Comparison of ENCODE assay signal across 18 cellular contexts in the genomic region with DNA sequence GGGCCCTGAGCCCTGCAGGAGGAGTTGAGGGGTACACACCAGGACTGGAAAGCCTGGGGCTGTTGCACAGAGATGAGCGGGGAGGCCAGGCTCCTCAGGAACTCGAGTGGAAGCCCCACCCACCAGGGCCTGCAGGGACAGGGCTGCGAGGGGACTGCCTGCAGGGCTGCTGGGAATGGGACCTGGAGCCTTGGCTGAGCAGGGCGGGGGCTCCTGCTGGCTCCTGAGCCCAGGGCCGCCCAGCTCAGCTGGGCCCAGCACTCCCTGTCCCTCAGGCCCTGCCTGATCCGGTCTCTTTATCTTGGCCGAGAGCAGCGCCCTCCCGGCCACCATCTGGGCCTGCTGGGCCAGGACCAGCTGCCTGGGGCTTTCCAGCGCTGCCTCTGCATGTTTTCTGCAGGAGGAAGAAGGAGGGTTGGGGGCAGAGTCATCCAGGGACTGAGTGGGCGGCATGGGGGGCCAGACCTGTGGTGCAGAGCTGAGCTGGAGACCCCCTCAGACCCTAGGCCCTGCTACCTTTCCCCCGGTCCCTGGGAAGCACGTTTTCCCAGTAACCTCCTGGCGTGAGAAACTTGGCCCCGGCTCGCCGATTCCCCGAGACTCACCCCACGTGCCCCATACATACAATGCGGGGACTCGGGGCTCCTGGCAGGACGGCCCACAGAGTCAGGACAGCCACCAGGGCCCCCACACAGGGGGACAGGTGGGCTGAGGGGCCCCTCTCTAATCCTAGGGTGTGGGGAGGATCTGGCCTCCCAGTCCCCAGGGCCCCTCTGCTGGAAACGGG. TPM values are rescaled to one million over a fixed set of nuclear protein-coding genes. Genes with fewer than 3 reads are reported as not detected.
DNase-seq lines count a peak whose midpoint lies in the region; ATAC-seq, FAIRE-seq and TF ChIP-seq lines count a peak whose summit lies in the region.
"Had no signal": no experiment of that assay in that cellular context is flagged by ENCODE, and none has a peak within 500 bp of the region (broad histone marks: within the 10 kb centered on the region; RNA-seq: fewer than 3 reads in every experiment).

No MANE protein-coding gene starts in this region.

- H2AFZ ChIP-seq in IMR-90 (replicated peaks; ENCODE audit: low read length, poor library complexity) (no peak overlapping the region), HepG2 (ENCODE audit: low read length) (no peak overlapping the region)
- H2AFZ ChIP-seq: GM23248, parathyroid adenoma had no signal

- peaks cover under 1% of the 10 kb centered on the region for H3K9me3 ChIP-seq in IMR-90 (ENCODE audit: control insufficient read depth, insufficient read depth, low read length)
- H3K9me3 ChIP-seq in HepG2 (ENCODE audit: low read length), result no peaks in the 10 kb centered on the region

- no peaks in the 10 kb centered on the region for H4K20me1 ChIP-seq in IMR-90 (ENCODE audit: insufficient read depth, low read length)
- H4K20me1 ChIP-seq in HepG2 (ENCODE audit: insufficient read depth, low read length), result no peaks in the 10 kb centered on the region

- H2AK9ac ChIP-seq in IMR-90 (replicated peaks; ENCODE audit: low read depth, low read length, poor library complexity), result no peak overlapping the region

- BruUV-seq in IMR-90 (replicated peaks; lab: Mats Ljungman, UMichigan) (no TSS peak), HepG2 (replicated peaks; lab: Mats Ljungman, UMichigan) (no TSS peak)

- H2BK120ac ChIP-seq in IMR-90 (ENCODE audit: low read depth, low read length), result no peak overlapping the region

- H2BK20ac ChIP-seq in IMR-90 (ENCODE audit: low read depth, low read length), result no peak overlapping the region

- H3K4me2 ChIP-seq in IMR-90 (ENCODE audit: low read depth, low read length), result no peak overlapping the region
- no peak overlapping the region for H3K4me2 ChIP-seq in HepG2 (ENCODE audit: low read depth, low read length)

- no peak overlapping the region for H3K4ac ChIP-seq in IMR-90 (ENCODE audit: low read depth, low read length)

- H2AK5ac ChIP-seq in IMR-90 (ENCODE audit: low read depth, low read length), result no peak overlapping the region

- intact Hi-C loops in IMR-90 (cut with micrococcal nuclease) (no loop called here), HepG2 (cut with micrococcal nuclease; ENCODE audit: unreplicated experiment) (no loop called here)

- peaks cover 26% of the 10 kb centered on the region for H3K27me3 ChIP-seq in IMR-90 (ENCODE audit: control insufficient read depth, insufficient read depth, low read length)
- H3K27me3 ChIP-seq in HepG2 (ENCODE audit: control insufficient read depth in 1 of 2, insufficient read depth in 2 of 2, low read length in 2 of 2), result peaks cover 15 to 52% of the 10 kb centered on the region in 2 experiments

- H4K5ac ChIP-seq in IMR-90 (ENCODE audit: low read depth, low read length), result no peak overlapping the region

- no peak overlapping the region for H2BK5ac ChIP-seq in IMR-90 (ENCODE audit: low read depth, low read length, poor library complexity, severe bottlenecking)

- no peak overlapping the region for H2BK15ac ChIP-seq in IMR-90 (ENCODE audit: low read depth, low read length)

- H4K91ac ChIP-seq in IMR-90 (ENCODE audit: insufficient read depth, low read depth, low read length), result no peak overlapping the region

- no peaks in the 10 kb centered on the region for H3K79me1 ChIP-seq in IMR-90 (ENCODE audit: low read depth in 1 of 2, low read length in 2 of 2)

- H3K4me1 ChIP-seq in IMR-90 (ENCODE audit: control insufficient read depth, insufficient read depth, low read length) (no peaks in the 10 kb centered on the region), HepG2 (ENCODE audit: insufficient read depth, low read length) (peaks cover 15% of the 10 kb centered on the region)
- H3K4me1 ChIP-seq: parathyroid adenoma had no signal

- no peak overlapping the region for H4K8ac ChIP-seq in IMR-90 (ENCODE audit: low read depth in 2 of 2, low read length in 2 of 2)

- no peak for TF ChIP-seq CTCF in IMR-90 (conservative IDR thresholded peaks at IDR 0.05; ENCODE audit: low read depth, low read length)
- no peak for TF ChIP-seq CTCF in choroid plexus epithelial cell (conservative IDR thresholded peaks at IDR 0.05; ENCODE audit: low read depth, low read length)
- no peak for TF ChIP-seq CTCF in HepG2 (CRISPR knock-in tag; IDR thresholded peaks at IDR 0.05)

- TF ChIP-seq POLR2A in IMR-90 (IDR thresholded peaks at IDR 0.05; ENCODE audit: low read depth, low read length) (no peak), HepG2 (IDR thresholded peaks at IDR 0.05; ENCODE audit: insufficient read depth in 1 of 2, low read depth in 2 of 2, low read length in 2 of 2) (no peak)

- in situ Hi-C loops in IMR-90 (cut with MboI; ENCODE audit: low sequenced_read_pairs) (no loop called here), HepG2 (cut with HindIII; ENCODE audit: extremely low pct_ligation_motif_present, low pct_unique_long_range_greater_than_20kb) (no loop called here), KBM-7 (cut with MboI; ENCODE audit: low pct_unique_long_range_greater_than_20kb, low sequenced_read_pairs) (no loop called here)

- POLR2A ChIA-PET in IMR-90 (lab: Charles Lee; ENCODE audit: unreplicated experiment), result no interaction called here
- POLR2A ChIA-PET in HepG2 (lab: Yijun Ruan, JAX), result interaction anchor here (1.1 to 1.3 kb wide), 2 partner anchors 12 to 14 kb away, joined by 3 to 7 read pairs; no protein-coding TSS in a partner anchor

- no peak overlapping the region for H3K27ac ChIP-seq in IMR-90 (ENCODE audit: insufficient read depth, low read length)
- H3K27ac ChIP-seq in HepG2 (ENCODE audit: extremely low read length, insufficient read depth, low read length), result no peak overlapping the region
- peak overlapping the region; percentile 69 for H3K27ac ChIP-seq in temporal lobe (ENCODE audit: low read depth, low read length)
- H3K27ac ChIP-seq: GM23248, parathyroid adenoma had no signal

- H3K18ac ChIP-seq in IMR-90 (ENCODE audit: low read depth, low read length), result no peak overlapping the region

- peaks cover 2% of the 10 kb centered on the region; the same call in 1 of the 2 replicates for H3K9me1 ChIP-seq in IMR-90 (ENCODE audit: insufficient read depth, low read length)

- dilution Hi-C loops in IMR-90 (cut with HindIII; ENCODE audit: low sequenced_read_pairs, unreplicated experiment), result no loop called here

- ATAC-seq in IMR-90 (ENCODE audit: low read depth), result peak; percentile 10; the same call in 1 of the 2 replicates
- ATAC-seq in HepG2, result peak; percentile 49
- no peak for ATAC-seq in GM19035 (IDR thresholded peaks at IDR 0.05; ENCODE audit: unreplicated experiment)

- no peak for FAIRE-seq in HepG2 (lab: Jason Lieb, UNC)

- H3K4me3 ChIP-seq in IMR-90 (ENCODE audit: insufficient read depth, low read depth, low read length) (no peak overlapping the region), choroid plexus epithelial cell (ENCODE audit: low read depth, low read length) (no peak overlapping the region), HepG2 (replicated peaks in 1 of 3; ENCODE audit: insufficient read depth in 1 of 3, low read depth in 2 of 3, low read length in 3 of 3) (no peak overlapping the region)
- H3K4me3 ChIP-seq: GM23248 had no signal

- 58% methylated on average over 4 of the region's 23 CpGs; no CpG with 5 or more reads in 1 of the 2 experiments for WGBS in IMR-90 (ENCODE audit: extremely low coverage in 2 of 2, insufficient read length in 1 of 2), 2 experiments
- WGBS in HepG2 (ENCODE audit: low lambda C conversion rate), result 63% methylated on average over 11 of the region's 23 CpGs

- H3K14ac ChIP-seq in IMR-90 (replicated peaks; ENCODE audit: low read depth, low read length), result no peak overlapping the region

- no peak overlapping the region for H3K56ac ChIP-seq in IMR-90 (ENCODE audit: extremely low read depth, insufficient read depth, low read length)

- TF ChIP-seq EP300 in HepG2 (IDR thresholded peaks at IDR 0.05; ENCODE audit: low read depth in 2 of 2, low read length in 2 of 2), result no peak
- TF ChIP-seq EP300 in HepG2 (CRISPR knock-in tag; IDR thresholded peaks at IDR 0.05; ENCODE audit: borderline replicate concordance), result no peak

- no peaks in the 10 kb centered on the region for H3K79me2 ChIP-seq in HepG2 (ENCODE audit: insufficient read depth, low read length)
- H3K79me2 ChIP-seq: parathyroid adenoma had no signal

- H3K36me3 ChIP-seq in IMR-90 (ENCODE audit: control insufficient read depth, insufficient read depth, low read length), result no peaks in the 10 kb centered on the region
- H3K36me3 ChIP-seq in HepG2 (replicated peaks in 1 of 2; ENCODE audit: control insufficient read depth in 1 of 2, insufficient read depth in 2 of 2, low read length in 2 of 2), result no peaks in the 10 kb centered on the region

- CTCF ChIA-PET in IMR-90 (lab: Yijun Ruan, JAX), result interaction anchor here (1.0 kb wide), 1 partner anchor 14 kb away, joined by 4 read pairs; no protein-coding TSS in a partner anchor
- CTCF ChIA-PET in HepG2 (lab: Yijun Ruan, JAX; ENCODE audit: low intra/inter-chr PET ratio, low total read pairs), result no interaction called here

- TF ChIP-seq RAD21 in IMR-90 (IDR thresholded peaks at IDR 0.05; ENCODE audit: low read length), result no peak
- TF ChIP-seq RAD21 in HepG2 (CRISPR knock-in tag; IDR thresholded peaks at IDR 0.05), result no peak

- H3K9ac ChIP-seq in IMR-90 (ENCODE audit: low read depth, low read length), result no peak overlapping the region
- H3K9ac ChIP-seq in HepG2 (ENCODE audit: insufficient read depth, low read depth, low read length), result no peak overlapping the region
- H3K9ac ChIP-seq: GM23248, parathyroid adenoma had no signal

- no peak overlapping the region for H3K23ac ChIP-seq in IMR-90 (ENCODE audit: low read depth, low read length)

- DNase-seq in IMR-90, result no peak
- DNase-seq in choroid plexus epithelial cell (ENCODE audit: low read depth), result peak; percentile 73
- DNase-seq in HepG2 (ENCODE audit: low spot score), result no peak
- DNase-seq in KBM-7, result no peak
- DNase-seq in putamen (ENCODE audit: low spot score), result no peak
- DNase-seq in NCI-H1105 (lab: John Stamatoyannopoulos, UW), result no peak
- DNase-seq: activated CD4-positive, CD25-positive, alpha-beta regulatory T cell; activated T-cell treated with anti-CD3 and anti-CD28 coated beads, Interleukin-2, amount 50 U/mL, for 1 hour; dermis blood vessel endothelial cell; EL; GM23248; KG1; NCI-H1436; NCI-H446 had no signal

RNA-seq across cellular contexts. Expression of a gene that starts 9.4 kb away (rescaled TPM):
- total RNA-seq in IMR-90 (2012; rRNA removed) (not detected in 2 replicates), HepG2 (2016; rRNA removed; fragmentation: Illumina TruSeq; extraction: Trizol) (1.2 and 3.4 TPM in 2 replicates), temporal lobe (0.74 TPM)
- polyA plus RNA-seq in IMR-90 (2012; rRNA removed) (0.12 TPM in 1 of 2 replicates, not detected in the other), HepG2 (2011; rRNA removed) (6.9 and 7.5 TPM in 2 replicates)
- polyA plus RNA-seq in IMR-90 (2012; cell fraction: cytosol; rRNA removed), result not detected in 2 replicates
- 1.7 and 4.3 TPM in 2 replicates for polyA plus RNA-seq in IMR-90 (2012; cell fraction: nucleus; rRNA removed; ENCODE audit: low replicate concordance)
- total RNA-seq in HepG2 (2016; cell fraction: cytosol; rRNA removed; fragmentation: Illumina TruSeq; extraction: Trizol; ENCODE audit: low read depth), result 0.97 TPM in 1 of 2 replicates, not detected in the other
- total RNA-seq in HepG2 (2016; cell fraction: insoluble cytoplasmic fraction; rRNA removed; fragmentation: Illumina TruSeq; extraction: Trizol), result 0.89 and 3.4 TPM in 2 replicates
- total RNA-seq in HepG2 (2016; cell fraction: membrane; rRNA removed; fragmentation: Illumina TruSeq; extraction: Trizol), result 1.1 and 1.4 TPM in 2 replicates
- total RNA-seq in HepG2 (2016; cell fraction: nucleus; rRNA removed; fragmentation: Illumina TruSeq; extraction: Trizol), result 4.3 and 4.4 TPM in 2 replicates
- polyA plus RNA-seq in HepG2 (2011; cell fraction: cytosol; rRNA removed), result 1.1 and 1.6 TPM in 2 replicates
- polyA plus RNA-seq in HepG2 (2011; cell fraction: nucleus; rRNA removed), result 68.8 and 75.7 TPM in 2 replicates
- polyA plus RNA-seq in HepG2 (2012), result 5.5 and 6.7 TPM in 2 replicates
- polyA plus RNA-seq in HepG2 (2016; cell fraction: cytosol; fragmentation: Illumina TruSeq; extraction: Trizol; ENCODE audit: low read depth), result 0.62 and 0.70 TPM in 2 replicates
- 1.5 and 1.7 TPM in 2 replicates for polyA plus RNA-seq in HepG2 (2016; cell fraction: insoluble cytoplasmic fraction; fragmentation: Illumina TruSeq; extraction: Trizol; ENCODE audit: low read depth)
- polyA plus RNA-seq in HepG2 (2016; cell fraction: membrane; fragmentation: Illumina TruSeq; extraction: Trizol; ENCODE audit: low read depth), result 1.4 and 1.7 TPM in 2 replicates
- 23.3 and 27.4 TPM in 2 replicates for polyA plus RNA-seq in HepG2 (2016; cell fraction: nucleus; fragmentation: Illumina TruSeq; extraction: Trizol; ENCODE audit: insufficient read depth, low read depth)
- polyA minus RNA-seq in HepG2 (2011; rRNA and poly(A)+ RNA removed; ENCODE audit: low replicate concordance), result 3.2 and 7.0 TPM in 2 replicates
- polyA minus RNA-seq in HepG2 (2011; cell fraction: cytosol; rRNA and poly(A)+ RNA removed), result 1.6 and 3.5 TPM in 2 replicates
- polyA minus RNA-seq in HepG2 (2011; cell fraction: nucleus; rRNA and poly(A)+ RNA removed), result 5.3 and 7.7 TPM in 2 replicates
- total RNA-seq: dermis blood vessel endothelial cell, GM23248, urinary bladder had no signal
- polyA plus RNA-seq: GM23248 had no signal

RNA-seq across cellular contexts. Expression of a gene that starts 15.8 kb away (rescaled TPM):
- total RNA-seq in IMR-90 (2012; rRNA removed) (not detected in 2 replicates), HepG2 (2016; rRNA removed; fragmentation: Illumina TruSeq; extraction: Trizol) (0.33 TPM in 1 of 2 replicates, not detected in the other), temporal lobe (103 TPM)
- polyA plus RNA-seq in IMR-90 (2012; rRNA removed) (0.87 and 1.2 TPM in 2 replicates), HepG2 (2011; rRNA removed) (0.31 and 0.50 TPM in 2 replicates)
- polyA plus RNA-seq in IMR-90 (2012; cell fraction: cytosol; rRNA removed), result 3.1 and 4.8 TPM in 2 replicates
- polyA plus RNA-seq in IMR-90 (2012; cell fraction: nucleus; rRNA removed; ENCODE audit: low replicate concordance), result 6.0 and 7.3 TPM in 2 replicates
- total RNA-seq in HepG2 (2016; cell fraction: cytosol; rRNA removed; fragmentation: Illumina TruSeq; extraction: Trizol; ENCODE audit: low read depth), result not detected in 2 replicates
- total RNA-seq in HepG2 (2016; cell fraction: insoluble cytoplasmic fraction; rRNA removed; fragmentation: Illumina TruSeq; extraction: Trizol), result not detected in 2 replicates
- total RNA-seq in HepG2 (2016; cell fraction: membrane; rRNA removed; fragmentation: Illumina TruSeq; extraction: Trizol), result not detected in 2 replicates
- not detected in 2 replicates for total RNA-seq in HepG2 (2016; cell fraction: nucleus; rRNA removed; fragmentation: Illumina TruSeq; extraction: Trizol)
- polyA plus RNA-seq in HepG2 (2011; cell fraction: cytosol; rRNA removed), result 0.12 and 0.13 TPM in 2 replicates
- 0.90 and 1.8 TPM in 2 replicates for polyA plus RNA-seq in HepG2 (2011; cell fraction: nucleus; rRNA removed)
- not detected in 2 replicates for polyA plus RNA-seq in HepG2 (2012)
- not detected in 2 replicates for polyA plus RNA-seq in HepG2 (2016; cell fraction: cytosol; fragmentation: Illumina TruSeq; extraction: Trizol; ENCODE audit: low read depth)
- not detected in 2 replicates for polyA plus RNA-seq in HepG2 (2016; cell fraction: insoluble cytoplasmic fraction; fragmentation: Illumina TruSeq; extraction: Trizol; ENCODE audit: low read depth)
- not detected in 2 replicates for polyA plus RNA-seq in HepG2 (2016; cell fraction: membrane; fragmentation: Illumina TruSeq; extraction: Trizol; ENCODE audit: low read depth)
- polyA plus RNA-seq in HepG2 (2016; cell fraction: nucleus; fragmentation: Illumina TruSeq; extraction: Trizol; ENCODE audit: insufficient read depth, low read depth), result not detected in 2 replicates
- 4.6 TPM in 1 of 2 replicates, not detected in the other for polyA minus RNA-seq in HepG2 (2011; rRNA and poly(A)+ RNA removed; ENCODE audit: low replicate concordance)
- not detected in 2 replicates for polyA minus RNA-seq in HepG2 (2011; cell fraction: cytosol; rRNA and poly(A)+ RNA removed)
- polyA minus RNA-seq in HepG2 (2011; cell fraction: nucleus; rRNA and poly(A)+ RNA removed), result not detected in 2 replicates
- total RNA-seq: GM23248 had no signal

RNA-seq across cellular contexts. Expression of a gene that starts 16.4 kb away (rescaled TPM):
- not detected in 2 replicates for total RNA-seq in IMR-90 (2012; rRNA removed)
- 0.37 and 0.80 TPM in 2 replicates for polyA plus RNA-seq in IMR-90 (2012; rRNA removed)
- polyA plus RNA-seq in IMR-90 (2012; cell fraction: cytosol; rRNA removed), result 0.35 TPM in 1 of 2 replicates, not detected in the other
- polyA plus RNA-seq in IMR-90 (2012; cell fraction: nucleus; rRNA removed; ENCODE audit: low replicate concordance), result 3.0 and 9.7 TPM in 2 replicates
- total RNA-seq in HepG2 (2016; rRNA removed; fragmentation: Illumina TruSeq; extraction: Trizol), result 2.0 and 4.9 TPM in 2 replicates
- 1.2 and 2.9 TPM in 2 replicates for total RNA-seq in HepG2 (2016; cell fraction: cytosol; rRNA removed; fragmentation: Illumina TruSeq; extraction: Trizol; ENCODE audit: low read depth)
- 1.4 and 4.7 TPM in 2 replicates for total RNA-seq in HepG2 (2016; cell fraction: insoluble cytoplasmic fraction; rRNA removed; fragmentation: Illumina TruSeq; extraction: Trizol)
- 2.1 and 3.5 TPM in 2 replicates for total RNA-seq in HepG2 (2016; cell fraction: membrane; rRNA removed; fragmentation: Illumina TruSeq; extraction: Trizol)
- 6.1 and 7.0 TPM in 2 replicates for total RNA-seq in HepG2 (2016; cell fraction: nucleus; rRNA removed; fragmentation: Illumina TruSeq; extraction: Trizol)
- 12.8 and 18.3 TPM in 2 replicates for polyA plus RNA-seq in HepG2 (2011; rRNA removed)
- polyA plus RNA-seq in HepG2 (2011; cell fraction: cytosol; rRNA removed), result 8.9 and 13.0 TPM in 2 replicates
- polyA plus RNA-seq in HepG2 (2011; cell fraction: nucleus; rRNA removed), result 94.5 and 107 TPM in 2 replicates
- polyA plus RNA-seq in HepG2 (2012), result 15.3 and 17.5 TPM in 2 replicates
- 2.1 and 2.6 TPM in 2 replicates for polyA plus RNA-seq in HepG2 (2016; cell fraction: cytosol; fragmentation: Illumina TruSeq; extraction: Trizol; ENCODE audit: low read depth)
- 2.3 and 2.4 TPM in 2 replicates for polyA plus RNA-seq in HepG2 (2016; cell fraction: insoluble cytoplasmic fraction; fragmentation: Illumina TruSeq; extraction: Trizol; ENCODE audit: low read depth)
- polyA plus RNA-seq in HepG2 (2016; cell fraction: membrane; fragmentation: Illumina TruSeq; extraction: Trizol; ENCODE audit: low read depth), result 2.2 and 3.1 TPM in 2 replicates
- 10.1 and 13.4 TPM in 2 replicates for polyA plus RNA-seq in HepG2 (2016; cell fraction: nucleus; fragmentation: Illumina TruSeq; extraction: Trizol; ENCODE audit: insufficient read depth, low read depth)
- 0.70 and 11.9 TPM in 2 replicates for polyA minus RNA-seq in HepG2 (2011; rRNA and poly(A)+ RNA removed; ENCODE audit: low replicate concordance)
- 3.6 and 6.2 TPM in 2 replicates for polyA minus RNA-seq in HepG2 (2011; cell fraction: cytosol; rRNA and poly(A)+ RNA removed)
- 7.0 and 7.2 TPM in 2 replicates for polyA minus RNA-seq in HepG2 (2011; cell fraction: nucleus; rRNA and poly(A)+ RNA removed)
- not detected for total RNA-seq in temporal lobe
- total RNA-seq: dermis blood vessel endothelial cell, GM23248 had no signal

RNA-seq across cellular contexts. Expression of a gene that starts 16.9 kb away (rescaled TPM):
- total RNA-seq in IMR-90 (2012; rRNA removed), result 65.1 and 72.2 TPM in 2 replicates
- polyA plus RNA-seq in IMR-90 (2012; rRNA removed), result 80.2 and 95.4 TPM in 2 replicates
- 49.2 and 116 TPM in 2 replicates for polyA plus RNA-seq in IMR-90 (2012; cell fraction: cytosol; rRNA removed)
- polyA plus RNA-seq in IMR-90 (2012; cell fraction: nucleus; rRNA removed; ENCODE audit: low replicate concordance), result 316 and 1,080 TPM in 2 replicates
- 47.4 and 60.4 TPM in 2 replicates for total RNA-seq in HepG2 (2016; rRNA removed; fragmentation: Illumina TruSeq; extraction: Trizol)
- total RNA-seq in HepG2 (2016; cell fraction: cytosol; rRNA removed; fragmentation: Illumina TruSeq; extraction: Trizol; ENCODE audit: low read depth), result 101 and 115 TPM in 2 replicates
- total RNA-seq in HepG2 (2016; cell fraction: insoluble cytoplasmic fraction; rRNA removed; fragmentation: Illumina TruSeq; extraction: Trizol), result 43.2 and 63.0 TPM in 2 replicates
- total RNA-seq in HepG2 (2016; cell fraction: membrane; rRNA removed; fragmentation: Illumina TruSeq; extraction: Trizol), result 157 and 168 TPM in 2 replicates
- total RNA-seq in HepG2 (2016; cell fraction: nucleus; rRNA removed; fragmentation: Illumina TruSeq; extraction: Trizol), result 38.4 and 45.7 TPM in 2 replicates
- 52.0 and 76.2 TPM in 2 replicates for polyA plus RNA-seq in HepG2 (2011; rRNA removed)
- 70.1 and 111 TPM in 2 replicates for polyA plus RNA-seq in HepG2 (2011; cell fraction: cytosol; rRNA removed)
- polyA plus RNA-seq in HepG2 (2011; cell fraction: nucleus; rRNA removed), result 318 and 399 TPM in 2 replicates
- 33.4 and 43.8 TPM in 2 replicates for polyA plus RNA-seq in HepG2 (2012)
- 106 and 116 TPM in 2 replicates for polyA plus RNA-seq in HepG2 (2016; cell fraction: cytosol; fragmentation: Illumina TruSeq; extraction: Trizol; ENCODE audit: low read depth)
- 41.2 and 50.1 TPM in 2 replicates for polyA plus RNA-seq in HepG2 (2016; cell fraction: insoluble cytoplasmic fraction; fragmentation: Illumina TruSeq; extraction: Trizol; ENCODE audit: low read depth)
- polyA plus RNA-seq in HepG2 (2016; cell fraction: membrane; fragmentation: Illumina TruSeq; extraction: Trizol; ENCODE audit: low read depth), result 127 and 134 TPM in 2 replicates
- 94.3 and 97.4 TPM in 2 replicates for polyA plus RNA-seq in HepG2 (2016; cell fraction: nucleus; fragmentation: Illumina TruSeq; extraction: Trizol; ENCODE audit: insufficient read depth, low read depth)
- 183 and 195 TPM in 2 replicates for polyA minus RNA-seq in HepG2 (2011; rRNA and poly(A)+ RNA removed; ENCODE audit: low replicate concordance)
- 55.6 and 63.5 TPM in 2 replicates for polyA minus RNA-seq in HepG2 (2011; cell fraction: cytosol; rRNA and poly(A)+ RNA removed)
- 34.1 and 36.8 TPM in 2 replicates for polyA minus RNA-seq in HepG2 (2011; cell fraction: nucleus; rRNA and poly(A)+ RNA removed)
- 41.8 TPM for total RNA-seq in temporal lobe

RNA-seq across cellular contexts. Expression of a gene that starts 21.3 kb away (rescaled TPM):
- total RNA-seq in IMR-90 (2012; rRNA removed), result not detected in 2 replicates
- 0.13 and 0.15 TPM in 2 replicates for polyA plus RNA-seq in IMR-90 (2012; rRNA removed)
- polyA plus RNA-seq in IMR-90 (2012; cell fraction: cytosol; rRNA removed), result 0.04 TPM in 1 of 2 replicates, not detected in the other
- 2.4 and 4.0 TPM in 2 replicates for polyA plus RNA-seq in IMR-90 (2012; cell fraction: nucleus; rRNA removed; ENCODE audit: low replicate concordance)
- not detected in 2 replicates for total RNA-seq in HepG2 (2016; rRNA removed; fragmentation: Illumina TruSeq; extraction: Trizol)
- not detected in 2 replicates for total RNA-seq in HepG2 (2016; cell fraction: cytosol; rRNA removed; fragmentation: Illumina TruSeq; extraction: Trizol; ENCODE audit: low read depth)
- not detected in 2 replicates for total RNA-seq in HepG2 (2016; cell fraction: insoluble cytoplasmic fraction; rRNA removed; fragmentation: Illumina TruSeq; extraction: Trizol)
- total RNA-seq in HepG2 (2016; cell fraction: membrane; rRNA removed; fragmentation: Illumina TruSeq; extraction: Trizol), result not detected in 2 replicates
- total RNA-seq in HepG2 (2016; cell fraction: nucleus; rRNA removed; fragmentation: Illumina TruSeq; extraction: Trizol), result not detected in 2 replicates
- not detected in 2 replicates for polyA plus RNA-seq in HepG2 (2011; rRNA removed)
- polyA plus RNA-seq in HepG2 (2011; cell fraction: cytosol; rRNA removed), result not detected in 2 replicates
- polyA plus RNA-seq in HepG2 (2011; cell fraction: nucleus; rRNA removed), result 0.40 and 0.43 TPM in 2 replicates
- polyA plus RNA-seq in HepG2 (2012), result not detected in 2 replicates
- polyA plus RNA-seq in HepG2 (2016; cell fraction: cytosol; fragmentation: Illumina TruSeq; extraction: Trizol; ENCODE audit: low read depth), result not detected in 2 replicates
- polyA plus RNA-seq in HepG2 (2016; cell fraction: insoluble cytoplasmic fraction; fragmentation: Illumina TruSeq; extraction: Trizol; ENCODE audit: low read depth), result not detected in 2 replicates
- polyA plus RNA-seq in HepG2 (2016; cell fraction: membrane; fragmentation: Illumina TruSeq; extraction: Trizol; ENCODE audit: low read depth), result not detected in 2 replicates
- not detected in 2 replicates for polyA plus RNA-seq in HepG2 (2016; cell fraction: nucleus; fragmentation: Illumina TruSeq; extraction: Trizol; ENCODE audit: insufficient read depth, low read depth)
- polyA minus RNA-seq in HepG2 (2011; rRNA and poly(A)+ RNA removed; ENCODE audit: low replicate concordance), result 3.1 TPM in 1 of 2 replicates, not detected in the other
- polyA minus RNA-seq in HepG2 (2011; cell fraction: cytosol; rRNA and poly(A)+ RNA removed), result not detected in 2 replicates
- polyA minus RNA-seq in HepG2 (2011; cell fraction: nucleus; rRNA and poly(A)+ RNA removed), result 0.13 and 0.25 TPM in 2 replicates
- 0.74 TPM for total RNA-seq in temporal lobe
- total RNA-seq: dermis blood vessel endothelial cell, GM23248 had no signal
- polyA plus RNA-seq: GM23248 had no signal

Comparison
In these comparisons a context has a peak if more than half of its experiments do, and no peak if none do; other contexts are left out.
1. RNA of a gene that starts 15.8 kb away (total RNA-seq): 103 TPM in temporal lobe (single experiment); 0.33 TPM in HepG2 and not detected in IMR-90; every median in the first group is over 10 times any median in the second.